ENCODE assay signal across 9 cellular contexts in the genomic region with DNA sequence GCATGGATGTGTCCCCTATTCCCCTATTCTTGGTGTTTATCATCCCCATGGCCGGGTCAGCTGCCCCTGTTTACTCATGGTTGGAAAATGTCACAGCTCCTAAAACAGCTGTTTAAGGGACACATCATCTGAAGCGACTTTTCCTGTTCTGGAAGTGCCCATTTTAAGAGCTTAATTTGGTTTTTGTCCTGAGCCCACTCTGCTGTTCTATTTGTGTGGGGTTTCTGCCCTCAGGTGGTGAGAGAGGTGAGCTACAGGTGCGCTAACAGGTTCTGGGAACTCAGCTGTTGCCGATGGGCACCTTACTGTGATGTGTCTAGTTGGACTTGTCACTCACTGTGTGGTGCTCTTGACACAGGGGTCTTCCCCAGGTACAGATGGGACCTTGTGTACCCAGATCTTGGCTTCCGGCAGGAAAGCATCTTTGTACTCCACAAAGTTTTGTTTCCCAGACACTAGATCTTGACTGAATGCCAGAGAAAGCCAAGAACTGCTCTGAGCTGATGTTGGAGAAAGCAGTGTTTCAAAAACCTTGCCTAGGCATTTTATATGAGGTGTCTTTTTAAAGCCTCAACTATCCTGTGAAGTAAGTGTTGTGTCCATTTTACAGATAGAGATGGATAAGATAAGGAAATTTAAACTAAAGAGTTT. TPM values are rescaled to one million over a fixed set of nuclear protein-coding genes. Genes with fewer than 3 reads are reported as not detected.
DNase-seq lines count a peak whose midpoint lies in the region; ATAC-seq, FAIRE-seq and TF ChIP-seq lines count a peak whose summit lies in the region.
"Had no signal": no experiment of that assay in that cellular context is flagged by ENCODE, and none has a peak within 500 bp of the region (broad histone marks: within the 10 kb centered on the region; RNA-seq: fewer than 3 reads in every experiment).

No MANE protein-coding gene starts in this region.

- H4K20me1 ChIP-seq in fibroblast of lung (ENCODE audit: control insufficient read depth, extremely low read depth, insufficient read depth, low read length), result no peaks in the 10 kb centered on the region
- H4K20me1 ChIP-seq: BLaER1 treated with 17β-estradiol and CSF1 and Interleukin-3, amounts not matched to agents 10 nM and 100 nM had no signal

- H3K9ac ChIP-seq in fibroblast of lung (ENCODE audit: insufficient read depth, low read length), result no peak overlapping the region
- H3K9ac ChIP-seq: BLaER1 treated with 17β-estradiol and CSF1 and Interleukin-3, amounts not matched to agents 10 nM and 100 nM had no signal

- H3K27me3 ChIP-seq in fibroblast of lung (ENCODE audit: control insufficient read depth, insufficient read depth, low read length) (peaks cover 6% of the 10 kb centered on the region), small intestine (ENCODE audit: control insufficient read depth in 2 of 2, insufficient read depth in 2 of 2, low read length in 2 of 2) (peaks cover 0 to 4% of the 10 kb centered on the region in 2 donors)
- H3K27me3 ChIP-seq: BLaER1 treated with 17β-estradiol and CSF1 and Interleukin-3, amounts not matched to agents 10 nM and 100 nM had no signal

- WGBS in small intestine, 3 donors, result 16 to 27% (median 24%) methylated on average over 5 of the region's 5 CpGs

- H3K9me3 ChIP-seq in fibroblast of lung (ENCODE audit: control insufficient read depth, insufficient read depth, low read depth, low read length), result no peaks in the 10 kb centered on the region
- no peaks in the 10 kb centered on the region for H3K9me3 ChIP-seq in small intestine (ENCODE audit: control insufficient read depth, low read depth)
- H3K9me3 ChIP-seq: BLaER1 treated with 17β-estradiol and CSF1 and Interleukin-3, amounts not matched to agents 10 nM and 100 nM had no signal

- no peak for ATAC-seq in GM21528 (IDR thresholded peaks at IDR 0.05; ENCODE audit: low FRiP score, unreplicated experiment)
- no peak for ATAC-seq in HG03159 (IDR thresholded peaks at IDR 0.05; ENCODE audit: unreplicated experiment)

- H3K36me3 ChIP-seq in fibroblast of lung (ENCODE audit: control insufficient read depth, insufficient read depth, low read length) (no peaks in the 10 kb centered on the region), small intestine (ENCODE audit: control insufficient read depth in 2 of 2, insufficient read depth in 2 of 2, low read length in 2 of 2) (no peaks in the 10 kb centered on the region)
- H3K36me3 ChIP-seq: BLaER1 treated with 17β-estradiol and CSF1 and Interleukin-3, amounts not matched to agents 10 nM and 100 nM had no signal

- TF ChIP-seq CTCF in fibroblast of lung (conservative IDR thresholded peaks at IDR 0.05 in 1 of 2, IDR thresholded peaks at IDR 0.05 in 1 of 2; ENCODE audit: low read depth in 1 of 2, low read length in 2 of 2), result peak; percentile 52 to 70

- DNase-seq in NCI-H1436 (lab: John Stamatoyannopoulos, UW) (peak; percentile 10), NCI-H1436 treated with DMSO at 0.1 percent for 48 hours (lab: John Stamatoyannopoulos, UW) (no peak), HT-29 (ENCODE audit: low spot score) (peak; percentile 73), SK-N-DZ (ENCODE audit: low spot score) (peak; percentile 34), fibroblast of lung (ENCODE audit: low read depth in 2 of 2) (peak; percentile 36 to 55), small intestine (peak; percentile 65)

- H3K4me1 ChIP-seq in fibroblast of lung (ENCODE audit: control insufficient read depth, extremely low read depth, insufficient read depth, low read length) (no peaks in the 10 kb centered on the region), small intestine (ENCODE audit: control insufficient read depth in 2 of 2, insufficient read depth in 1 of 2, low read depth in 1 of 2, low read length in 1 of 2) (peaks cover 0 to 2% of the 10 kb centered on the region in 2 donors)

- H3K4me3 ChIP-seq in fibroblast of lung (replicated peaks in 1 of 4; ENCODE audit: control extremely low read depth in 1 of 4, insufficient read depth in 1 of 4, low read depth in 3 of 4, low read length in 4 of 4) (no peak overlapping the region), small intestine (ENCODE audit: low read depth in 1 of 2, low read length in 2 of 2) (no peak overlapping the region)
- H3K4me3 ChIP-seq: BLaER1 treated with 17β-estradiol and CSF1 and Interleukin-3, amounts not matched to agents 10 nM and 100 nM had no signal

- no peak overlapping the region for H2AFZ ChIP-seq in fibroblast of lung (ENCODE audit: low read length)

- FAIRE-seq in small intestine (lab: Jason Lieb, UNC), result no peak

- H3K4me2 ChIP-seq in fibroblast of lung (ENCODE audit: extremely low read depth, insufficient read depth, low read length), result no peak overlapping the region
- H3K4me2 ChIP-seq: BLaER1 treated with 17β-estradiol and CSF1 and Interleukin-3, amounts not matched to agents 10 nM and 100 nM had no signal

- H3K79me2 ChIP-seq in fibroblast of lung (ENCODE audit: control insufficient read depth, insufficient read depth, low read length), result no peaks in the 10 kb centered on the region

- H3K27ac ChIP-seq in fibroblast of lung (ENCODE audit: insufficient read depth, low read length) (no peak overlapping the region), small intestine (ENCODE audit: low read depth in 1 of 2, low read length in 1 of 2) (no peak overlapping the region)
- H3K27ac ChIP-seq: BLaER1 treated with 17β-estradiol and CSF1 and Interleukin-3, amounts not matched to agents 10 nM and 100 nM had no signal

RNA-seq across cellular contexts. Expression of a gene that starts 59.0 kb away (rescaled TPM):
- not detected in 2 replicates for total RNA-seq in HT-29 (2014; rRNA removed; shearing (Covaris generic))
- polyA plus RNA-seq in SK-N-DZ (2014; cell fraction: cytosol; rRNA removed), result not detected in 2 replicates
- polyA plus RNA-seq in SK-N-DZ (2014; cell fraction: nucleus; rRNA removed), result not detected in 2 replicates
- total RNA-seq in fibroblast of lung, result 0.51 and 0.66 TPM in 2 replicates
- polyA plus RNA-seq in fibroblast of lung, result not detected in 2 replicates
- not detected in 2 replicates for polyA plus RNA-seq in fibroblast of lung (2012)
- polyA minus RNA-seq in fibroblast of lung (ENCODE audit: low replicate concordance), result not detected in 2 replicates
- 10 to 100 TPM in 1 of 3 donors, 1 to 10 TPM in 2; 5.9 to 15.0 (median 9.5) TPM for polyA plus RNA-seq in small intestine
